Comparison of ENCODE assay signal across 6 cellular contexts in the genomic region with DNA sequence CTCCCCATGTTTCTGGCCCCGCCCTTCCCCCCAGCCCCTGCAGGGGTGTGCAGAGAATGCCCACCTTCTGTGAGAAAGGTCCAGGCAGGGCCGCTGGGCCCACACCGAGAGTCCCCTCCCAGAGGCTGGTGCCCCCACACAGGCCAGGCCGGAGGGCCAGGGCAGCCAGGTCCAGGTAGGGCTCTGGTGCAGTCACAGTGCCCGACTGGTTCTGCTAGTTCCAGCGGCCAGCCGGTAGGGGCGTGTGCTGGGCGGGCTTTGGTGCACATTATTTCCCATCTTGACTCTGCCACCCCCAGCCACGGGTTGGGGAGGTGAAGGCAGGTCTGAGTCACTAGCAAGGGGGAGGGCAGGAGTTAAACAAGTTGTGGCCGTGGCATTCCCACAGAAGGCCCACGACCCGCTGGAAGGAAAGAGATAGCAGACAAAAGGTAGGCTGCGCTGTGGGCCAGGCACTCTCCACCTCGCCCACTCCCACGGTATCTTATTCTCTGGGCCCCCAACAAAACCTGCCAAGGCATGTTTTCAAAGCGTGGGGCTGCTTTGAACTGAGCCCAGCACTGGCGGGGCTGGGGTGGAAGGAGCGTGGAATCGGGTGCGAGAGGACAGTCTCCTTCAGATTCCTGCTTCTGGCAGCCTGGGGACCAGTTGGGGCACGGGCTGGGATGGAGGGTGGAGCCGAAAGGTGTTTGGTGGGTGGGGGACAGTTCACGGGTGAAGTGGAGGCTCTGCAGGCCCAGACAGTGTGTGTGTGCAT. TPM values are rescaled to one million over a fixed set of nuclear protein-coding genes. Genes with fewer than 3 reads are reported as not detected.
DNase-seq lines count a peak whose midpoint lies in the region; ATAC-seq and TF ChIP-seq lines count a peak whose summit lies in the region.

No MANE protein-coding gene starts in this region.

- WGBS in thyroid gland, 2 donors, result 47 to 69% methylated on average over 15 to 17 of the region's 24 CpGs

- peak; percentile 11 for DNase-seq in activated T-cell treated with anti-CD3 and anti-CD28 coated beads for 4 hours
- DNase-seq in activated T-cell treated with anti-CD3 and anti-CD28 coated beads, Interleukin-2, amount 50 U/mL, for 24 hours, result no peak
- DNase-seq in Right ventricle myocardium superior, result no peak
- peak; percentile 74 to 78 for DNase-seq in thyroid gland
- DNase-seq in hepatic stellate cell (ENCODE audit: low spot score), result no peak
- DNase-seq in NCI-H187 treated with DMSO at 0.1 percent for 48 hours (lab: John Stamatoyannopoulos, UW), result no peak

- no peak overlapping the region for H3K4me3 Mint-ChIP-seq in activated T-cell treated with anti-CD3 and anti-CD28 coated beads, Interleukin-2, amount 50 U/mL, for 24 hours

- H3K9me3 Mint-ChIP-seq in activated T-cell treated with anti-CD3 and anti-CD28 coated beads, Interleukin-2, amount 50 U/mL, for 24 hours, result no peaks in the 10 kb centered on the region

- peaks cover 29 to 33% of the 10 kb centered on the region in 2 donors for H3K4me1 ChIP-seq in thyroid gland

- H3K36me3 ChIP-seq in thyroid gland, result no peaks in the 10 kb centered on the region

- no peak overlapping the region for H3K27ac Mint-ChIP-seq in activated T-cell treated with anti-CD3 and anti-CD28 coated beads, Interleukin-2, amount 50 U/mL, for 24 hours

- ATAC-seq in Right ventricle myocardium superior (ENCODE audit: poor library complexity), result peak; percentile 56

- peak in 5 of 6 experiments; percentile 31 to 56 (median 48) for TF ChIP-seq CTCF in thyroid gland (IDR thresholded peaks at IDR 0.05)

- H3K4me3 ChIP-seq in thyroid gland (replicated peaks in 1 of 3), result no peak overlapping the region

- no peaks in the 10 kb centered on the region for H3K27me3 ChIP-seq in thyroid gland

- peak in 1 of 2 donors; percentile 43 for TF ChIP-seq POLR2A in thyroid gland (IDR thresholded peaks at IDR 0.05)

- H3K4me1 Mint-ChIP-seq in activated T-cell treated with anti-CD3 and anti-CD28 coated beads, Interleukin-2, amount 50 U/mL, for 24 hours (ENCODE audit: low read depth), result peaks cover 15% of the 10 kb centered on the region

- peak overlapping the region; percentile 41 to 74 (median 61) for H3K27ac ChIP-seq in thyroid gland

- no peaks in the 10 kb centered on the region for H3K9me3 ChIP-seq in thyroid gland

- intact Hi-C loops in Right ventricle myocardium superior (cut with DNase I), result no loop called here
- intact Hi-C loops in thyroid gland (cut with DNase I), result no loop called here

- H3K27me3 Mint-ChIP-seq in activated T-cell treated with anti-CD3 and anti-CD28 coated beads, Interleukin-2, amount 50 U/mL, for 24 hours, result peaks cover 60% of the 10 kb centered on the region

- H3K36me3 Mint-ChIP-seq in activated T-cell treated with anti-CD3 and anti-CD28 coated beads, Interleukin-2, amount 50 U/mL, for 24 hours (ENCODE audit: low read depth), result no peaks in the 10 kb centered on the region

RNA-seq across cellular contexts. Expression of gene EPN3, which starts 1.9 kb away (rescaled TPM):
- total RNA-seq in Right ventricle myocardium superior, result 17.7 TPM
- total RNA-seq in thyroid gland, result 10 to 100 TPM in 1 of 4 donors, 1 to 10 TPM in 1, under 1 TPM in 1, not detected in 1; 0.63 to 31.6 (median 3.5) TPM

RNA-seq across cellular contexts. Expression of gene SPATA20, which starts 12.6 kb away (rescaled TPM):
- total RNA-seq in Right ventricle myocardium superior, result 58.2 TPM
- total RNA-seq in thyroid gland, result 100 to 1,000 TPM in 3 of 4 donors, 10 to 100 TPM in 1; 94.9 to 177 (median 125) TPM

RNA-seq across cellular contexts. Expression of gene CACNA1G, which starts 26.1 kb away (rescaled TPM):
- total RNA-seq in Right ventricle myocardium superior, result 0.24 TPM
- 1 to 10 TPM in 1 of 4 donors, under 1 TPM in 3; 0.13 to 3.3 (median 0.52) TPM for total RNA-seq in thyroid gland

RNA-seq across cellular contexts. Expression of gene MYCBPAP, which starts 26.2 kb away (rescaled TPM):
- total RNA-seq in Right ventricle myocardium superior, result 0.43 TPM
- 1 to 10 TPM in 3 of 4 donors, under 1 TPM in 1; 0.78 to 3.2 (median 1.6) TPM for total RNA-seq in thyroid gland

RNA-seq across cellular contexts. Expression of gene RSAD1, which starts 55.7 kb away (rescaled TPM):
- 49.7 TPM for total RNA-seq in Right ventricle myocardium superior
- 10 to 100 TPM; 30.2 to 50.1 (median 34.7) TPM for total RNA-seq in thyroid gland

Comparison
In these comparisons a context has a peak if more than half of its experiments do, and no peak if none do; other contexts are left out.
1. DNase-seq: peak in activated T-cell treated with anti-CD3 and anti-CD28 coated beads for 4 hours (single experiment) and thyroid gland (2 of 2); none in activated T-cell treated with anti-CD3 and anti-CD28 coated beads, Interleukin-2, amount 50 U/mL, for 24 hours (single experiment), Right ventricle myocardium superior (single experiment), hepatic stellate cell (single experiment) and NCI-H187 treated with DMSO at 0.1 percent for 48 hours (single experiment).